In the genomic region with DNA sequence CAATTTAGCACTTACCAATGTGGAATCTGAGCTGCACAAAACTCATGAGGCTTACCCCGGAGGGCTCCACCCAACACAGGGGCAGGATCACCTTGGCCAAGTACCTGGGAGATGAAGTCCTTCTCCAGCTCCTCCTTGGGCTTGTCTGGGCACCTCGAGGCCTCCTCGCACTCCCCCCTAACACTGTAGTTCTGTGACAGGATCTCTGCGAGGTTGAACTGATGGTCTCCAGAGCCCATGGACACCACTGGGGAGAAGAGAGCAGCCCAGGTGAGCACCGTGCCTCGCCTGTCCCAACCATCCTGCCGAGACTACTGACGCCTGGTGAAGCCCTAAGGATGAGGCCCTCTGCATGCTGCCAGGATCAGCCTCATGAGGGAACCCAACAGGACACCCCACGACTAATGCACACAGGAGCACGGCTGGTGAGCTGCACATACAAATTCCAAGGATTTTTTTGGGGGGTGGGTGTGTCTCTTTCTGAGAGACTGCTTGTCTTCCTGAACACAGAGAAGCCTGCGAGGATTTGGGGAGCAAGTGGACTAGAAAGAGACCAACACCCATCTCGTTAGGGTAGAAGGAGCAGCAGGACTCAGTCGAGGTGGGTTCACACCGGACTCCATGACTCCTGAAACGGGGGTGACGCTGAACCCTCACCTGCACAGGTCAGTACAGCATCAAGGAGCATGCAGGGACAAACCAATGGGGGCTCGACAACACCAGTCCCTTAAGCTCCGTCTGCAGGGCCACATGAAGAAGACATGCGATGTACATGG, we compare ENCODE assay signal across 20 cellular contexts. TPM values are rescaled to one million over a fixed set of nuclear protein-coding genes. Genes with fewer than 3 reads are reported as not detected.
DNase-seq lines count a peak whose midpoint lies in the region; ATAC-seq, FAIRE-seq and TF ChIP-seq lines count a peak whose summit lies in the region.
"Had no signal": no experiment of that assay in that cellular context is flagged by ENCODE, and none has a peak within 500 bp of the region (broad histone marks: within the 10 kb centered on the region; RNA-seq: fewer than 3 reads in every experiment).

No MANE protein-coding gene starts in this region.

- H3K27me3 Mint-ChIP-seq in GM23338 (ENCODE audit: insufficient read depth, low read depth, poor library complexity) (peaks cover under 1% of the 10 kb centered on the region), astrocyte (ENCODE audit: low read depth, unreplicated experiment) (no peaks in the 10 kb centered on the region), neural crest cell (ENCODE audit: low read depth) (no peaks in the 10 kb centered on the region)
- no peaks in the 10 kb centered on the region for H3K27me3 Mint-ChIP-seq in effector memory CD8-positive, alpha-beta T cell
- H3K27me3 Mint-ChIP-seq: CD8-positive, alpha-beta memory T cell had no signal

- no peak for TF ChIP-seq EP300 in suprapubic skin (IDR thresholded peaks at IDR 0.05)

- TF ChIP-seq POLR2A in suprapubic skin (IDR thresholded peaks at IDR 0.05), result no peak

- H3K9me3 Mint-ChIP-seq in GM23338, result peaks cover 3% of the 10 kb centered on the region; the same call in 2 of the 3 replicates
- H3K9me3 Mint-ChIP-seq in astrocyte (ENCODE audit: unreplicated experiment), result peaks cover 3% of the 10 kb centered on the region
- peaks cover 3% of the 10 kb centered on the region for H3K9me3 Mint-ChIP-seq in neural crest cell
- H3K9me3 Mint-ChIP-seq in effector memory CD8-positive, alpha-beta T cell, result peaks cover 0 to 2% of the 10 kb centered on the region in 2 donors

- H3K9me2 ChIP-seq in GM23338 (ENCODE audit: insufficient read depth), result no peaks in the 10 kb centered on the region

- H3K27ac Mint-ChIP-seq in GM23338 (peak overlapping the region; percentile 67; the same call in 1 of the 2 replicates), astrocyte (ENCODE audit: unreplicated experiment) (peak overlapping the region; percentile 66), neural crest cell (ENCODE audit: unreplicated experiment) (peak overlapping the region; percentile 50)
- no peak overlapping the region for H3K27ac Mint-ChIP-seq in effector memory CD8-positive, alpha-beta T cell

- no peak overlapping the region for H3K9ac ChIP-seq in astrocyte (ENCODE audit: low read length)

- ATAC-seq in GM23338 (no peak), GM21737 (IDR thresholded peaks at IDR 0.05; ENCODE audit: unreplicated experiment) (no peak)
- ATAC-seq in effector memory CD8-positive, alpha-beta T cell (replicated peaks), result no peak

- TF ChIP-seq CTCF in GM23338 (conservative IDR thresholded peaks at IDR 0.05; ENCODE audit: low read depth in 2 of 2) (no peak), astrocyte (IDR thresholded peaks at IDR 0.05; ENCODE audit: insufficient read depth, low read depth, low read length) (no peak), neural crest cell (conservative IDR thresholded peaks at IDR 0.05) (no peak), suprapubic skin (IDR thresholded peaks at IDR 0.05) (no peak)

- H3K4me3 Mint-ChIP-seq in GM23338, result no peak overlapping the region
- H3K4me3 Mint-ChIP-seq in astrocyte (ENCODE audit: unreplicated experiment), result no peak overlapping the region
- H3K4me3 Mint-ChIP-seq in neural crest cell, result no peak overlapping the region
- H3K4me3 Mint-ChIP-seq in effector memory CD8-positive, alpha-beta T cell, result no peak overlapping the region
- H3K4me3 Mint-ChIP-seq: CD8-positive, alpha-beta memory T cell had no signal

- H3K27ac ChIP-seq in GM23338 (ENCODE audit: low read depth) (no peak overlapping the region), astrocyte (ENCODE audit: low read depth, low read length) (no peak overlapping the region), suprapubic skin (no peak overlapping the region)
- H3K27ac ChIP-seq: SK-N-MC had no signal

- no peaks in the 10 kb centered on the region for H3K27me3 ChIP-seq in GM23338 (ENCODE audit: insufficient read depth)
- H3K27me3 ChIP-seq in astrocyte (ENCODE audit: insufficient read depth, low read length), result no peaks in the 10 kb centered on the region
- H3K27me3 ChIP-seq in suprapubic skin, result no peaks in the 10 kb centered on the region

- H3K36me3 ChIP-seq in GM23338 (ENCODE audit: insufficient read depth), result peaks cover 6% of the 10 kb centered on the region; the same call in 1 of the 2 replicates
- H3K36me3 ChIP-seq in astrocyte (ENCODE audit: insufficient read depth, low read length), result peaks cover 16% of the 10 kb centered on the region
- peaks cover 49% of the 10 kb centered on the region for H3K36me3 ChIP-seq in suprapubic skin

- H3K9me3 ChIP-seq in astrocyte (ENCODE audit: insufficient read depth, low read depth, low read length), result peaks cover 3% of the 10 kb centered on the region
- no peaks in the 10 kb centered on the region for H3K9me3 ChIP-seq in suprapubic skin

- no peak overlapping the region for H3K4me2 ChIP-seq in GM23338
- H3K4me2 ChIP-seq in astrocyte (ENCODE audit: low read length), result no peak overlapping the region

- H3F3A ChIP-seq in GM23338 (replicated peaks; ENCODE audit: low read depth), result no peaks in the 10 kb centered on the region

- FAIRE-seq in astrocyte (lab: Jason Lieb, UNC), result no peak
- FAIRE-seq: D721Med, RCC 7860 had no signal

- DNase-seq in GM23338 (ENCODE audit: low spot score), result no peak
- no peak for DNase-seq in astrocyte (ENCODE audit: low read depth)
- DNase-seq in neural crest cell (ENCODE audit: low read depth, low spot score), result no peak
- peak; percentile 41 to 56 for DNase-seq in suprapubic skin (ENCODE audit: low spot score in 2 of 2)
- DNase-seq in effector memory CD8-positive, alpha-beta T cell, result no peak
- DNase-seq in activated T-cell treated with anti-CD3 and anti-CD28 coated beads for 4 hours, result no peak
- DNase-seq in islet precursor cell, result no peak
- DNase-seq: ACHN; C1 segment of cervical spinal cord; CD8-positive, alpha-beta memory T cell; KBM-7; NCI-H1105 treated with DMSO at 0.1 percent for 48 hours; NCI-H1694; NCI-H2081 treated with DMSO at 0.1 percent for 48 hours; NCI-H774; SHP77 had no signal

- H2AFZ ChIP-seq in GM23338 (no peak overlapping the region), astrocyte (ENCODE audit: low read depth, low read length) (no peak overlapping the region)

- WGBS in suprapubic skin, result 75% methylated on average over 6 of the region's 19 CpGs

- H3K4me3 ChIP-seq in GM23338, result no peak overlapping the region
- H3K4me3 ChIP-seq in astrocyte (ENCODE audit: insufficient read depth, low read depth, low read length), result no peak overlapping the region
- H3K4me3 ChIP-seq in suprapubic skin, result no peak overlapping the region
- H3K4me3 ChIP-seq: SK-N-MC had no signal

- H4K20me1 ChIP-seq in GM23338 (replicated peaks; ENCODE audit: insufficient read depth) (peaks cover 19% of the 10 kb centered on the region), astrocyte (ENCODE audit: insufficient read depth, low read length) (peaks cover 63% of the 10 kb centered on the region)

- H3K4me1 Mint-ChIP-seq in GM23338 (peaks cover 3% of the 10 kb centered on the region; the same call in 1 of the 3 replicates), astrocyte (ENCODE audit: low read depth, unreplicated experiment) (peaks cover 8% of the 10 kb centered on the region), neural crest cell (peaks cover 16% of the 10 kb centered on the region)
- peaks cover 18 to 22% of the 10 kb centered on the region in 2 donors for H3K4me1 Mint-ChIP-seq in effector memory CD8-positive, alpha-beta T cell (ENCODE audit: low read depth in 2 of 2)

- H3K79me2 ChIP-seq in GM23338 (replicated peaks; ENCODE audit: insufficient read depth) (peaks cover 84% of the 10 kb centered on the region), astrocyte (ENCODE audit: insufficient read depth, low read length) (peaks cover 72% of the 10 kb centered on the region)

- H3K4me1 ChIP-seq in GM23338 (ENCODE audit: insufficient read depth) (no peaks in the 10 kb centered on the region), astrocyte (ENCODE audit: insufficient read depth, low read length) (peaks cover 4% of the 10 kb centered on the region), suprapubic skin (no peaks in the 10 kb centered on the region)

- H3K36me3 Mint-ChIP-seq in GM23338 (ENCODE audit: low read depth) (peaks cover 59% of the 10 kb centered on the region), astrocyte (ENCODE audit: low read depth, unreplicated experiment) (peaks cover 22% of the 10 kb centered on the region), neural crest cell (ENCODE audit: low read depth) (peaks cover 28% of the 10 kb centered on the region)
- peaks cover 27% of the 10 kb centered on the region for H3K36me3 Mint-ChIP-seq in effector memory CD8-positive, alpha-beta T cell (ENCODE audit: insufficient read depth)

TF ChIP-seq in GM23338, 12 proteins besides CTCF, POLR2A, EP300 and RAD21 (continues in another document):
- no peak for TF ChIP-seq EZH2 (IDR thresholded peaks at IDR 0.05; ENCODE audit: low read depth, unreplicated experiment)
- no peak for TF ChIP-seq CREB1 (CRISPR knock-in tag; IDR thresholded peaks at IDR 0.05; ENCODE audit: low read depth)
- no peak for TF ChIP-seq ZNF331 (CRISPR knock-in tag; IDR thresholded peaks at IDR 0.05; ENCODE audit: low read depth)
- TF ChIP-seq NANOG (IDR thresholded peaks at IDR 0.05; ENCODE audit: borderline replicate concordance), result no peak
- TF ChIP-seq STAT1 (IDR thresholded peaks at IDR 0.05; ENCODE audit: unreplicated experiment), result no peak

RNA-seq across cellular contexts. Expression of gene MIER2, which starts 10.1 kb away (rescaled TPM):
- total RNA-seq in GM23338 (2014; rRNA removed; shearing (Covaris generic)), result 37.9 and 41.3 TPM in 2 replicates
- 30.2 and 34.0 TPM in 2 replicates for polyA plus RNA-seq in GM23338 (2016; fragmentation: Nextera tagmentation; extraction: Ambion mirVana)
- total RNA-seq in astrocyte (43.5 and 55.8 TPM in 2 replicates), neural crest cell (43.8 and 45.8 TPM in 2 replicates), suprapubic skin (10 to 100 TPM; 17.5 to 55.7 (median 44.8) TPM)

RNA-seq across cellular contexts. Expression of gene PLPP2, which starts 43.3 kb away (rescaled TPM):
- 75.8 and 82.6 TPM in 2 replicates for total RNA-seq in GM23338 (2014; rRNA removed; shearing (Covaris generic))
- 52.9 and 58.3 TPM in 2 replicates for polyA plus RNA-seq in GM23338 (2016; fragmentation: Nextera tagmentation; extraction: Ambion mirVana)
- total RNA-seq in astrocyte (2.9 and 3.7 TPM in 2 replicates), neural crest cell (0.89 and 1.1 TPM in 2 replicates), suprapubic skin (100 to 1,000 TPM in 3 of 4 donors, 10 to 100 TPM in 1; 75.9 to 114 (median 109) TPM)
- total RNA-seq: CD8-positive, alpha-beta memory T cell had no signal

Comparison
In these comparisons a context has a peak if more than half of its experiments do, and no peak if none do; other contexts are left out.
1. DNase-seq: peak in suprapubic skin (2 of 2); none in GM23338 (single experiment), astrocyte (single experiment), neural crest cell (single experiment), effector memory CD8-positive, alpha-beta T cell (0 of 3), activated T-cell treated with anti-CD3 and anti-CD28 coated beads for 4 hours (single experiment) and islet precursor cell (single experiment).
2. H3K27ac Mint-ChIP-seq: peak in GM23338 (single experiment), astrocyte (single experiment) and neural crest cell (single experiment); none in effector memory CD8-positive, alpha-beta T cell (0 of 2).
3. RNA of gene PLPP2, which starts 43.3 kb away (total RNA-seq): 75.9 to 114 TPM in suprapubic skin and 75.8 to 82.6 TPM in GM23338; 2.9 to 3.7 TPM in astrocyte and 0.89 to 1.1 TPM in neural crest cell; every median in the first group is over 10 times any median in the second.